ENCODE assay signal across 21 cellular contexts in the genomic region with DNA sequence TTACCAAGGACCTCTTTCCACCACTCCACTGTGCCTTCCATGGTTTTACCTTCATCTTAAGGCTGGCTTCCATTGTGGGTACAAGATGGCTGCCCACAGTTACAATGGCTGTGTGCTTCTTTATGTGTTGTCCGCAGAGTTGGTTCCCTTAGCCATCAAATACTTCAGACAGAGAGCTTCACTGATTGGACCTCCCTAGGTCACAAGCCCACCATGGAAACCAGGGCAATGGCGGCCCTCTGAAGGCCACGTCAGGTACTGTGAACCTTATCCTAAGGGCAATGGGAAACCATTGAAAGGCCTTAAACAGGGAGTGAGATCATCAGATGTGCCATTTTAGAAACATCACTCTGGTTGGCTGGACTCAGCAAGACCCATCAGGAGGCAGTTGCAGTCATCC. TPM values are rescaled to one million over a fixed set of nuclear protein-coding genes. Genes with fewer than 3 reads are reported as not detected.
DNase-seq lines count a peak whose midpoint lies in the region; ATAC-seq and TF ChIP-seq lines count a peak whose summit lies in the region.
"Had no signal": no experiment of that assay in that cellular context is flagged by ENCODE, and none has a peak within 500 bp of the region (broad histone marks: within the 10 kb centered on the region; RNA-seq: fewer than 3 reads in every experiment).

No MANE protein-coding gene starts in this region.

- H3K9me3 ChIP-seq in neuronal stem cell (replicated peaks in 1 of 2; ENCODE audit: control insufficient read depth in 2 of 2, insufficient read depth in 1 of 2, low read depth in 1 of 2, low read length in 2 of 2) = peaks cover 0 to 3% of the 10 kb centered on the region in 2 donors
- H3K9me3 ChIP-seq: BLaER1 had no signal

- TF ChIP-seq CTCF in endothelial cell (IDR thresholded peaks at IDR 0.05; ENCODE audit: unreplicated experiment) = no peak

- no peaks in the 10 kb centered on the region for H3K36me3 Mint-ChIP-seq in activated naive CD8-positive, alpha-beta T cell treated with anti-CD3 and anti-CD28 coated beads, Interleukin-2, amount 50 U/mL, for 24 hours (ENCODE audit: low read depth)
- peaks cover 5% of the 10 kb centered on the region for H3K36me3 Mint-ChIP-seq in activated naive CD8-positive, alpha-beta T cell treated with anti-CD3 and anti-CD28 coated beads for 36 hours
- H3K36me3 Mint-ChIP-seq in endothelial cell (ENCODE audit: low read depth, unreplicated experiment) = no peaks in the 10 kb centered on the region
- H3K36me3 Mint-ChIP-seq: CD4-positive, alpha-beta memory T cell; IgD-negative memory B cell had no signal

- peak overlapping the region in 1 of 2 donors; percentile 51 for H3K4me3 ChIP-seq in neuronal stem cell (ENCODE audit: low read length in 2 of 2)
- H3K4me3 ChIP-seq: BLaER1, GM23338 had no signal

- H3K27ac Mint-ChIP-seq in activated naive CD8-positive, alpha-beta T cell treated with anti-CD3 and anti-CD28 coated beads, Interleukin-2, amount 50 U/mL, for 24 hours = peak overlapping the region; percentile 39
- no peak overlapping the region for H3K27ac Mint-ChIP-seq in activated naive CD8-positive, alpha-beta T cell treated with anti-CD3 and anti-CD28 coated beads for 36 hours
- no peak overlapping the region for H3K27ac Mint-ChIP-seq in endothelial cell (ENCODE audit: unreplicated experiment)
- H3K27ac Mint-ChIP-seq: CD14-positive monocyte, GM23338, HFFc6, IgD-negative memory B cell had no signal

- no peak overlapping the region for H2BK5ac ChIP-seq in neuronal stem cell (ENCODE audit: low read length)

- H4K91ac ChIP-seq in neuronal stem cell (ENCODE audit: low read depth, low read length, poor library complexity) = no peak overlapping the region

- H2AK5ac ChIP-seq in neuronal stem cell (ENCODE audit: low read depth, low read length) = no peak overlapping the region

- no peak overlapping the region for H2BK15ac ChIP-seq in neuronal stem cell (ENCODE audit: low read length)

- H3K14ac ChIP-seq in neuronal stem cell (ENCODE audit: low read length) = no peak overlapping the region

- H3K4ac ChIP-seq in neuronal stem cell (ENCODE audit: low read length) = no peak overlapping the region

- peaks cover 0 to 9% (median 0%) of the 10 kb centered on the region in 3 experiments for H3K27me3 ChIP-seq in neuronal stem cell (ENCODE audit: control insufficient read depth in 3 of 3, insufficient read depth in 3 of 3, low read depth in 1 of 3, low read length in 3 of 3)
- H3K27me3 ChIP-seq: BLaER1 had no signal

- H3K4me3 Mint-ChIP-seq in activated naive CD8-positive, alpha-beta T cell treated with anti-CD3 and anti-CD28 coated beads, Interleukin-2, amount 50 U/mL, for 24 hours = no peak overlapping the region
- H3K4me3 Mint-ChIP-seq in activated naive CD8-positive, alpha-beta T cell treated with anti-CD3 and anti-CD28 coated beads for 36 hours = no peak overlapping the region
- H3K4me3 Mint-ChIP-seq in endothelial cell (ENCODE audit: unreplicated experiment) = peak overlapping the region; percentile 0
- H3K4me3 Mint-ChIP-seq: CD14-positive monocyte, GM23338, HFFc6, IgD-negative memory B cell had no signal

- H3K4me2 ChIP-seq in neuronal stem cell (ENCODE audit: insufficient read depth, low read length, poor library complexity, severe bottlenecking) = no peak overlapping the region
- H3K4me2 ChIP-seq: GM23338 had no signal

- H3K4me1 Mint-ChIP-seq in activated naive CD8-positive, alpha-beta T cell treated with anti-CD3 and anti-CD28 coated beads, Interleukin-2, amount 50 U/mL, for 24 hours = peaks cover 23% of the 10 kb centered on the region
- peaks cover 24% of the 10 kb centered on the region for H3K4me1 Mint-ChIP-seq in activated naive CD8-positive, alpha-beta T cell treated with anti-CD3 and anti-CD28 coated beads for 36 hours
- peaks cover 3% of the 10 kb centered on the region for H3K4me1 Mint-ChIP-seq in endothelial cell (ENCODE audit: unreplicated experiment)

- peaks cover 2% of the 10 kb centered on the region for H3K27me3 Mint-ChIP-seq in activated naive CD8-positive, alpha-beta T cell treated with anti-CD3 and anti-CD28 coated beads, Interleukin-2, amount 50 U/mL, for 24 hours
- H3K27me3 Mint-ChIP-seq in activated naive CD8-positive, alpha-beta T cell treated with anti-CD3 and anti-CD28 coated beads for 36 hours = no peaks in the 10 kb centered on the region
- peaks cover 18% of the 10 kb centered on the region for H3K27me3 Mint-ChIP-seq in endothelial cell (ENCODE audit: unreplicated experiment)
- H3K27me3 Mint-ChIP-seq: CD4-positive, alpha-beta memory T cell; IgD-negative memory B cell had no signal

- H3K27ac ChIP-seq in neuronal stem cell (replicated peaks; ENCODE audit: low read length) = no peak overlapping the region
- H3K27ac ChIP-seq: 22Rv1, BLaER1 had no signal

- H2AFZ ChIP-seq in neuronal stem cell (ENCODE audit: low read length) = peak overlapping the region; percentile 33
- H2AFZ ChIP-seq: GM23338 had no signal

- peaks cover 8% of the 10 kb centered on the region for H3K79me1 ChIP-seq in neuronal stem cell (ENCODE audit: low read depth, low read length)

- no peak overlapping the region for H4K8ac ChIP-seq in neuronal stem cell (ENCODE audit: low read depth, low read length)

- no peak overlapping the region for H2BK120ac ChIP-seq in neuronal stem cell (ENCODE audit: low read depth, low read length)

- no peaks in the 10 kb centered on the region for H3K9me3 Mint-ChIP-seq in activated naive CD8-positive, alpha-beta T cell treated with anti-CD3 and anti-CD28 coated beads, Interleukin-2, amount 50 U/mL, for 24 hours
- no peaks in the 10 kb centered on the region for H3K9me3 Mint-ChIP-seq in activated naive CD8-positive, alpha-beta T cell treated with anti-CD3 and anti-CD28 coated beads for 36 hours
- H3K9me3 Mint-ChIP-seq in endothelial cell (ENCODE audit: unreplicated experiment) = no peaks in the 10 kb centered on the region
- H3K9me3 Mint-ChIP-seq: GM23338, HFFc6, IgD-negative memory B cell had no signal

- no CpG with 5 or more reads among the region's 3 CpGs for WGBS in neuronal stem cell (ENCODE audit: extremely low coverage in 2 of 2, insufficient read length in 2 of 2, insufficient replicate concordance in 1 of 2), 2 donors

- no peak overlapping the region for H3K23ac ChIP-seq in neuronal stem cell (ENCODE audit: low read depth, low read length, poor library complexity)

- H3K18ac ChIP-seq in neuronal stem cell (ENCODE audit: low read length) = peak overlapping the region; percentile 32

- H3K4me1 ChIP-seq in neuronal stem cell (ENCODE audit: control insufficient read depth in 2 of 2, insufficient read depth in 1 of 2, low read depth in 1 of 2, low read length in 2 of 2) = peaks cover 5 to 12% of the 10 kb centered on the region in 2 donors

- no peak overlapping the region for H2BK12ac ChIP-seq in neuronal stem cell (ENCODE audit: low read length)

- H3K36me3 ChIP-seq in neuronal stem cell (replicated peaks in 1 of 2; ENCODE audit: control insufficient read depth in 2 of 2, insufficient read depth in 2 of 2, low read length in 2 of 2) = peaks cover 4 to 9% of the 10 kb centered on the region in 2 donors
- H3K36me3 ChIP-seq: BLaER1 had no signal

- H3K9ac ChIP-seq in neuronal stem cell (ENCODE audit: low read depth, low read length, poor library complexity) = no peak overlapping the region
- H3K9ac ChIP-seq: BLaER1 had no signal

- ATAC-seq in activated naive CD8-positive, alpha-beta T cell treated with anti-CD3 and anti-CD28 coated beads, Interleukin-2, amount 50 U/mL, for 24 hours = no peak
- no peak for ATAC-seq in HG03159 (IDR thresholded peaks at IDR 0.05; ENCODE audit: unreplicated experiment)
- ATAC-seq: GM23338, HCT116 had no signal

- no peak for DNase-seq in activated naive CD8-positive, alpha-beta T cell treated with anti-CD3 and anti-CD28 coated beads, Interleukin-2, amount 50 U/mL, for 24 hours
- no peak for DNase-seq in activated naive CD8-positive, alpha-beta T cell treated with anti-CD3 and anti-CD28 coated beads for 36 hours
- DNase-seq in endothelial cell (ENCODE audit: low spot score) (no peak), neuronal stem cell (ENCODE audit: low spot score) (no peak), cerebellum (ENCODE audit: low spot score) (no peak)
- DNase-seq in activated naive CD4-positive, alpha-beta T cell (lab: John Stamatoyannopoulos, UW) = no peak
- DNase-seq: Calu3; CD4-positive, alpha-beta memory T cell; DMS79 treated with DMSO at 0.1 percent for 48 hours; GF-D8; H7; HFFc6 had no signal

RNA-seq across cellular contexts. Expression of a gene that starts 2.9 kb away (rescaled TPM):
- 10 to 100 TPM; 17.2 to 18.7 TPM for total RNA-seq in activated naive CD8-positive, alpha-beta T cell treated with anti-CD3 and anti-CD28 coated beads for 36 hours
- total RNA-seq in endothelial cell (ENCODE audit: unreplicated experiment) = 1.4 TPM
- polyA plus RNA-seq in neuronal stem cell (2013, experiment 1 of 2) = 22.9 TPM
- polyA plus RNA-seq in neuronal stem cell (2013, experiment 2 of 2) = 23.5 TPM
- total RNA-seq in cerebellum = 1.3 TPM
- total RNA-seq: CD4-positive, alpha-beta memory T cell had no signal

RNA-seq across cellular contexts. Expression of a gene that starts 5.8 kb away (rescaled TPM):
- total RNA-seq in activated naive CD8-positive, alpha-beta T cell treated with anti-CD3 and anti-CD28 coated beads for 36 hours = 1 to 10 TPM; 1.5 to 2.7 TPM
- total RNA-seq in endothelial cell (ENCODE audit: unreplicated experiment) = 1.5 TPM
- 1.1 TPM for polyA plus RNA-seq in neuronal stem cell (2013, experiment 1 of 2)
- 1.7 TPM for polyA plus RNA-seq in neuronal stem cell (2013, experiment 2 of 2)
- total RNA-seq in cerebellum = not detected
- total RNA-seq: CD4-positive, alpha-beta memory T cell; GM23338; H7 had no signal
- polyA plus RNA-seq: CD14-positive monocyte; CD4-positive, alpha-beta memory T cell; IgD-negative memory B cell had no signal

RNA-seq across cellular contexts. Expression of a gene that starts 9.8 kb away (rescaled TPM):
- total RNA-seq in activated naive CD8-positive, alpha-beta T cell treated with anti-CD3 and anti-CD28 coated beads for 36 hours = 1 to 10 TPM; 8.2 to 9.4 TPM
- total RNA-seq in endothelial cell (ENCODE audit: unreplicated experiment) = 13.5 TPM
- 15.3 TPM for polyA plus RNA-seq in neuronal stem cell (2013, experiment 1 of 2)
- 15.5 TPM for polyA plus RNA-seq in neuronal stem cell (2013, experiment 2 of 2)
- 8.9 TPM for total RNA-seq in cerebellum

RNA-seq across cellular contexts. Expression of a gene that starts 10.1 kb away (rescaled TPM):
- total RNA-seq in activated naive CD8-positive, alpha-beta T cell treated with anti-CD3 and anti-CD28 coated beads for 36 hours = over 10,000 TPM in 1 of 2 experiments, 1,000 to 10,000 TPM in 1; 8,498 to 10,099 TPM
- total RNA-seq in endothelial cell (ENCODE audit: unreplicated experiment) (32,961 TPM), cerebellum (172,488 TPM)
- polyA plus RNA-seq in neuronal stem cell (2013, experiment 1 of 2) = not detected
- 4.7 TPM for polyA plus RNA-seq in neuronal stem cell (2013, experiment 2 of 2)

RNA-seq across cellular contexts. Expression of a gene that starts 17.2 kb away (rescaled TPM):
- 10 to 100 TPM; 67.7 to 69.4 TPM for total RNA-seq in activated naive CD8-positive, alpha-beta T cell treated with anti-CD3 and anti-CD28 coated beads for 36 hours
- not detected for total RNA-seq in endothelial cell (ENCODE audit: unreplicated experiment)
- 0.53 TPM for polyA plus RNA-seq in neuronal stem cell (2013, experiment 1 of 2)
- polyA plus RNA-seq in neuronal stem cell (2013, experiment 2 of 2) = 0.43 TPM
- total RNA-seq in cerebellum = not detected
- total RNA-seq: A673, Calu3, HFFc6 had no signal
- polyA plus RNA-seq: AG04450 had no signal
